Comparison of ENCODE assay signal across 28 cellular contexts in genomic region chr1:24343412-24344089, GRCh38. TPM values are rescaled to one million over a fixed set of nuclear protein-coding genes. Genes with fewer than 3 reads are reported as not detected.
"Had no signal": no experiment of that assay in that cellular context is flagged by ENCODE, and none has a peak within 500 bp of the region (broad histone marks: within the 10 kb centered on the region; RNA-seq: fewer than 3 reads in every experiment).

No MANE protein-coding gene starts in this region.

- H3K27ac ChIP-seq: coronary artery, gastrocnemius medialis, ovary, stomach, thyroid gland, upper lobe of right lung had no signal

- H3K9me3 Mint-ChIP-seq: activated CD8-positive, alpha-beta T cell treated with anti-CD3 and anti-CD28 coated beads for 36 hours; activated naive CD4-positive, alpha-beta T cell treated with anti-CD3 and anti-CD28 coated beads, Interleukin-2, amount 50 U/mL, for 72 hours; naive B cell; nephron progenitor cell; stimulated activated naive B cell treated with anti-CD40 and anti-IgM and Interleukin-4, amounts not matched to agents 10 μg/mL and 1 μg/mL and 100 μg/mL, for 72 hours; WTC11 had no signal

- H3K36me3 Mint-ChIP-seq: activated naive CD4-positive, alpha-beta T cell treated with anti-CD3 and anti-CD28 coated beads, Interleukin-2, amount 50 U/mL, for 72 hours; naive B cell; stimulated activated naive B cell treated with anti-CD40 and anti-IgM and Interleukin-4, amounts not matched to agents 10 μg/mL and 1 μg/mL and 100 μg/mL, for 72 hours; WTC11 had no signal

- ATAC-seq: activated CD8-positive, alpha-beta T cell treated with anti-CD3 and anti-CD28 coated beads for 36 hours; gastrocnemius medialis; upper lobe of right lung; WTC11 had no signal

- H3K27me3 Mint-ChIP-seq: progenitor cell of endocrine pancreas had no signal

- H3K4me3 Mint-ChIP-seq: activated CD8-positive, alpha-beta T cell treated with anti-CD3 and anti-CD28 coated beads for 36 hours; naive B cell; nephron progenitor cell; stimulated activated naive B cell treated with anti-CD40 and anti-IgM and Interleukin-4, amounts not matched to agents 10 μg/mL and 1 μg/mL and 100 μg/mL, for 72 hours; WTC11 had no signal

- H3K27ac Mint-ChIP-seq: activated CD8-positive, alpha-beta T cell treated with anti-CD3 and anti-CD28 coated beads for 36 hours; activated naive CD4-positive, alpha-beta T cell treated with anti-CD3 and anti-CD28 coated beads, Interleukin-2, amount 50 U/mL, for 72 hours; naive B cell; nephron progenitor cell; progenitor cell of endocrine pancreas; stimulated activated naive B cell treated with anti-CD40 and anti-IgM and Interleukin-4, amounts not matched to agents 10 μg/mL and 1 μg/mL and 100 μg/mL, for 72 hours; WTC11 had no signal

- H3K9me3 ChIP-seq: gastrocnemius medialis, ovary, stomach, thyroid gland, upper lobe of right lung had no signal

- DNase-seq: activated CD4-positive, alpha-beta T cell treated with anti-CD3 and anti-CD28 coated beads for 1 hour; activated CD4-positive, alpha-beta T cell treated with anti-CD3 and anti-CD28 coated beads, Interleukin-2, amount 50 U/mL, for 1 hour; activated CD8-positive, alpha-beta T cell treated with anti-CD3 and anti-CD28 coated beads for 36 hours; activated naive CD4-positive, alpha-beta T cell; activated T-cell treated with anti-CD3 and anti-CD28 coated beads, Interleukin-2, amount 50 U/mL, for 48 hours; effector memory CD4-positive, alpha-beta T cell; gastrocnemius medialis; glutamatergic neuron; mammary epithelial cell; naive B cell; nephron progenitor cell; ovary; retina; stimulated activated CD4-positive, alpha-beta T cell treated with anti-CD3 and anti-CD28 coated beads, Interleukin-1b, Interleukin-23, amount 100 ng/mL, for 48 hours; stimulated activated CD4-positive, alpha-beta T cell treated with anti-CD3 and anti-CD28 coated beads, Interleukin-4, amount 100 ng/mL, for 4 hours; stimulated activated CD8-positive, alpha-beta memory T cell treated with anti-CD3 and anti-CD28 coated beads, Interleukin-4, amount 100 ng/mL, for 48 hours; stimulated activated naive B cell treated with anti-CD40 and anti-IgM and Interleukin-4, amounts not matched to agents 10 μg/mL and 1 μg/mL and 100 μg/mL, for 72 hours; stomach; T-helper 2 cell; thyroid gland; upper lobe of right lung had no signal

- FAIRE-seq: islet of Langerhans had no signal

- H3K4me1 ChIP-seq: gastrocnemius medialis, stomach, upper lobe of right lung had no signal

- H3K4me3 ChIP-seq: coronary artery, dorsolateral prefrontal cortex, gastrocnemius medialis, ovary, smooth muscle cell, stomach, thyroid gland, upper lobe of right lung had no signal

- H3K36me3 ChIP-seq: gastrocnemius medialis, ovary, stomach, thyroid gland, upper lobe of right lung had no signal

- H3K4me1 Mint-ChIP-seq: naive B cell had no signal

- H3K27me3 ChIP-seq: gastrocnemius medialis, ovary, stomach, thyroid gland, upper lobe of right lung had no signal

RNA-seq across cellular contexts. Expression of gene GRHL3, which starts 24.4 kb away (rescaled TPM):
- total RNA-seq: activated CD8-positive, alpha-beta T cell treated with anti-CD3 and anti-CD28 coated beads for 36 hours; activated naive CD4-positive, alpha-beta T cell treated with anti-CD3 and anti-CD28 coated beads, Interleukin-2, amount 50 U/mL, for 72 hours; gastrocnemius medialis had no signal
- polyA plus RNA-seq: ovary had no signal
